Comparison of ENCODE assay signal across 17 cellular contexts in the genomic region with DNA sequence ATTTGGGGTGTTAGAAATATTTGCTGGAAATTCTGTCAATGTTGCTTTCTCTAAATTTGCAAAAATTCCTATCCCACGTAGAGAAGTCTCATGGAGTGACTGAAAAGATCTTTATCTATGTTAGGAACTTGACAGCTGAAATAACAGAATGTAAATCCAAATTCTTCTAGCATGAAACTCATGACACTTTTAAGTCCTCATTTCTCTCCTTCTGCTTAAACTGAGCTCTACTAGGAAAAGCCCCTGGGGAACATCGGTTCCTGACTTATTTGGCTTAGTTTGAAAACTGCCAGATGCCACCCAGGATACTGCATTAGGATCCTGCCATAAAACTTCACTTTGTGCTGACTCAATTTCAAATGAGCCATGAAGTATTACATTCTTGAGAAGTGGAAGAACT.
DNase-seq lines count a peak whose midpoint lies in the region; ATAC-seq, FAIRE-seq and TF ChIP-seq lines count a peak whose summit lies in the region.
"Had no signal": no experiment of that assay in that cellular context is flagged by ENCODE, and none has a peak within 500 bp of the region (broad histone marks: within the 10 kb centered on the region; RNA-seq: fewer than 3 reads in every experiment).

No MANE protein-coding gene starts in this region.

- peaks cover 17% of the 10 kb centered on the region for H3K4me1 Mint-ChIP-seq in MCF 10A (ENCODE audit: insufficient read depth, unreplicated experiment)
- H3K4me1 Mint-ChIP-seq: CD8-positive, alpha-beta memory T cell; stimulated activated memory B cell treated with anti-CD40 and anti-IgM and Interleukin-4, amounts not matched to agents 10 μg/mL and 1 μg/mL and 100 μg/mL, for 72 hours had no signal

- H2BK120ac ChIP-seq in mesenchymal stem cell (ENCODE audit: low read depth, low read length): no peak overlapping the region

- H3K27me3 ChIP-seq in mammary epithelial cell (ENCODE audit: insufficient read depth, low read length): no peaks in the 10 kb centered on the region
- no peaks in the 10 kb centered on the region for H3K27me3 ChIP-seq in adipocyte (replicated peaks; ENCODE audit: control insufficient read depth, insufficient read depth, low read length)
- H3K27me3 ChIP-seq in mesenchymal stem cell (ENCODE audit: control insufficient read depth in 1 of 2, insufficient read depth in 1 of 2, low read length in 2 of 2): no peaks in the 10 kb centered on the region
- no peaks in the 10 kb centered on the region for H3K27me3 ChIP-seq in suprapubic skin
- H3K27me3 ChIP-seq: colonic mucosa had no signal

- dilution Hi-C loops in mammary epithelial cell (cut with HindIII; ENCODE audit: low sequenced_read_pairs): no loop called here

- no peak overlapping the region for H3K27ac ChIP-seq in mammary epithelial cell (ENCODE audit: insufficient read depth, low read depth, low read length)
- peak overlapping the region; percentile 75 for H3K27ac ChIP-seq in mesenchymal stem cell (ENCODE audit: low read length, poor library complexity, severe bottlenecking)
- no peak overlapping the region for H3K27ac ChIP-seq in suprapubic skin
- H3K27ac ChIP-seq: colonic mucosa had no signal

- BruUV-seq in MCF 10A (replicated peaks; lab: Mats Ljungman, UMichigan) (no TSS peak), mammary epithelial cell (replicated peaks; lab: Mats Ljungman, UMichigan) (no TSS peak)

- in situ Hi-C loops in mammary epithelial cell (cut with MboI; ENCODE audit: low sequenced_read_pairs in 2 of 2): no loop called here

- no peak overlapping the region for H2BK12ac ChIP-seq in mesenchymal stem cell (ENCODE audit: low read length in 2 of 2)

- H3K9ac ChIP-seq in mammary epithelial cell (ENCODE audit: insufficient read depth, low read length) (no peak overlapping the region), adipocyte (ENCODE audit: low read length) (no peak overlapping the region), mesenchymal stem cell (ENCODE audit: low read length) (peak overlapping the region; percentile 71)

- TF ChIP-seq CTCF in MCF 10A (IDR thresholded peaks at IDR 0.05; ENCODE audit: unreplicated experiment): no peak
- TF ChIP-seq CTCF in mammary epithelial cell (conservative IDR thresholded peaks at IDR 0.05 in 1 of 2, IDR thresholded peaks at IDR 0.05 in 1 of 2; ENCODE audit: extremely low read depth in 1 of 2, insufficient read depth in 1 of 2, low read depth in 1 of 2, low read length in 2 of 2): no peak
- no peak for TF ChIP-seq CTCF in suprapubic skin (IDR thresholded peaks at IDR 0.05)

- H3K36me3 ChIP-seq in mammary epithelial cell (ENCODE audit: insufficient read depth, low read length) (no peaks in the 10 kb centered on the region), adipocyte (ENCODE audit: control insufficient read depth, insufficient read depth, low read length, severe bottlenecking) (no peaks in the 10 kb centered on the region), mesenchymal stem cell (ENCODE audit: control insufficient read depth in 1 of 2, insufficient read depth in 2 of 2, low read depth in 1 of 2, low read length in 2 of 2) (no peaks in the 10 kb centered on the region), suprapubic skin (no peaks in the 10 kb centered on the region)
- H3K36me3 ChIP-seq: colonic mucosa had no signal

- no peak for TF ChIP-seq POLR2A in suprapubic skin (IDR thresholded peaks at IDR 0.05)

- POLR2A ChIA-PET in MCF 10A (lab: Yijun Ruan, JAX): interaction anchor here (1.2 to 1.5 kb wide), 2 partner anchors 11 to 30 kb away, joined by 3 read pairs; no protein-coding TSS in a partner anchor

- H3K27ac Mint-ChIP-seq in MCF 10A (ENCODE audit: low read depth, unreplicated experiment): peak overlapping the region; percentile 4
- H3K27ac Mint-ChIP-seq: CD8-positive, alpha-beta memory T cell; stimulated activated memory B cell treated with anti-CD40 and anti-IgM and Interleukin-4, amounts not matched to agents 10 μg/mL and 1 μg/mL and 100 μg/mL, for 72 hours had no signal

- ATAC-seq in GM18907 (IDR thresholded peaks at IDR 0.05; ENCODE audit: unreplicated experiment): no peak
- ATAC-seq: stimulated activated memory B cell treated with anti-CD40 and anti-IgM and Interleukin-4, amounts not matched to agents 10 μg/mL and 1 μg/mL and 100 μg/mL, for 72 hours had no signal

- no peak overlapping the region for H3K14ac ChIP-seq in mesenchymal stem cell (ENCODE audit: low read length in 2 of 2)

- H3K9me3 ChIP-seq in mammary epithelial cell (replicated peaks; ENCODE audit: insufficient read depth, low read length) (no peaks in the 10 kb centered on the region), adipocyte (ENCODE audit: control insufficient read depth, low read length) (no peaks in the 10 kb centered on the region), mesenchymal stem cell (ENCODE audit: control insufficient read depth, low read length) (no peaks in the 10 kb centered on the region), suprapubic skin (no peaks in the 10 kb centered on the region)
- H3K9me3 ChIP-seq: colonic mucosa had no signal

- no peak for FAIRE-seq in urothelium cell line (lab: Jason Lieb, UNC)
- FAIRE-seq: A204.1, HTR-8/SVneo had no signal

- CTCF ChIA-PET in MCF 10A (lab: Yijun Ruan, JAX) (no interaction called here), mammary epithelial cell (lab: Charles Lee; ENCODE audit: low non-redundant PET) (no interaction called here)

- H2BK15ac ChIP-seq in mesenchymal stem cell (ENCODE audit: low read depth, poor library complexity, severe bottlenecking): no peak overlapping the region

- TF ChIP-seq EP300 in suprapubic skin (IDR thresholded peaks at IDR 0.05): no peak

- H4K91ac ChIP-seq in mesenchymal stem cell (ENCODE audit: low read length): no peak overlapping the region

- H3K4me1 ChIP-seq in mammary epithelial cell (ENCODE audit: insufficient read depth, low read length): no peaks in the 10 kb centered on the region
- H3K4me1 ChIP-seq in adipocyte (ENCODE audit: control insufficient read depth, insufficient read depth, low read length): peaks cover 18% of the 10 kb centered on the region
- peaks cover 3% of the 10 kb centered on the region for H3K4me1 ChIP-seq in mesenchymal stem cell (ENCODE audit: control insufficient read depth, insufficient read depth, low read depth, low read length)
- H3K4me1 ChIP-seq in suprapubic skin: no peaks in the 10 kb centered on the region
- H3K4me1 ChIP-seq: colonic mucosa had no signal

- H3K36me3 Mint-ChIP-seq in MCF 10A (ENCODE audit: insufficient read depth, unreplicated experiment): no peaks in the 10 kb centered on the region
- H3K36me3 Mint-ChIP-seq: CD8-positive, alpha-beta memory T cell; stimulated activated memory B cell treated with anti-CD40 and anti-IgM and Interleukin-4, amounts not matched to agents 10 μg/mL and 1 μg/mL and 100 μg/mL, for 72 hours had no signal

- no peak overlapping the region for H3K4me3 Mint-ChIP-seq in MCF 10A (ENCODE audit: unreplicated experiment)
- H3K4me3 Mint-ChIP-seq: CD8-positive, alpha-beta memory T cell; stimulated activated memory B cell treated with anti-CD40 and anti-IgM and Interleukin-4, amounts not matched to agents 10 μg/mL and 1 μg/mL and 100 μg/mL, for 72 hours had no signal

- intact Hi-C loops in MCF 10A (cut with micrococcal nuclease) (no loop called here), mammary epithelial cell (cut with micrococcal nuclease) (no loop called here)

- no peak overlapping the region for H3K23ac ChIP-seq in mesenchymal stem cell (ENCODE audit: low read length in 2 of 2)

- 0% methylated on average over 2 of the region's 2 CpGs for WGBS in mammary epithelial cell (ENCODE audit: low coverage, missing lambda C conversion rate)
- WGBS in mesenchymal stem cell: 0% methylated on average over 1 of the region's 2 CpGs
- 6% methylated on average over 2 of the region's 2 CpGs for WGBS in suprapubic skin

- no peak overlapping the region for H3K4me2 ChIP-seq in mammary epithelial cell (ENCODE audit: insufficient read depth, low read depth, low read length)
- H3K4me2 ChIP-seq in mesenchymal stem cell (ENCODE audit: low read length, poor library complexity, severe bottlenecking): no peak overlapping the region

- H3K4me3 ChIP-seq in mammary epithelial cell (replicated peaks in 1 of 3; ENCODE audit: insufficient read depth in 1 of 3, low read depth in 2 of 3, low read length in 3 of 3) (no peak overlapping the region), adipocyte (ENCODE audit: low read length) (peak overlapping the region; percentile 36), mesenchymal stem cell (ENCODE audit: insufficient read depth in 1 of 2, low read depth in 1 of 2, low read length in 2 of 2) (peak overlapping the region in 1 of 2 experiments; percentile 40), suprapubic skin (no peak overlapping the region)
- H3K4me3 ChIP-seq: colonic mucosa, skin epidermis had no signal

- H3K9me3 Mint-ChIP-seq in MCF 10A (ENCODE audit: unreplicated experiment): peaks cover 13% of the 10 kb centered on the region

- H3K4ac ChIP-seq in mesenchymal stem cell (ENCODE audit: low read depth in 1 of 2, low read length in 2 of 2): no peak overlapping the region

- H2BK5ac ChIP-seq in mesenchymal stem cell (ENCODE audit: low read depth, low read length, poor library complexity, severe bottlenecking): no peak overlapping the region

- no peak overlapping the region for H2AK5ac ChIP-seq in mesenchymal stem cell (ENCODE audit: low read length, severe bottlenecking)

- peak; percentile 2 for DNase-seq in MCF 10A (ENCODE audit: unreplicated experiment)
- no peak for DNase-seq in mammary epithelial cell
- DNase-seq in adipocyte (ENCODE audit: low read depth): peak; percentile 1
- peak; percentile 89 for DNase-seq in mesenchymal stem cell
- DNase-seq in urothelium cell line (ENCODE audit: low spot score): peak; percentile 16
- no peak for DNase-seq in suprapubic skin (ENCODE audit: low spot score in 2 of 2)
- no peak for DNase-seq in kidney glomerular epithelial cell (lab: John Stamatoyannopoulos, UW)
- DNase-seq: activated gamma-delta T cell treated with Interleukin-2 at 50 U/mL for 16 hours; aorta; CD8-positive, alpha-beta memory T cell; colonic mucosa; NCI-H146 had no signal

- no peaks in the 10 kb centered on the region for H3K27me3 Mint-ChIP-seq in MCF 10A (ENCODE audit: insufficient read depth, unreplicated experiment)
- H3K27me3 Mint-ChIP-seq: CD8-positive, alpha-beta memory T cell; stimulated activated memory B cell treated with anti-CD40 and anti-IgM and Interleukin-4, amounts not matched to agents 10 μg/mL and 1 μg/mL and 100 μg/mL, for 72 hours had no signal

- H2AFZ ChIP-seq in mammary epithelial cell (ENCODE audit: low read depth, low read length) (no peak overlapping the region), mesenchymal stem cell (ENCODE audit: low read depth, low read length) (no peak overlapping the region)

- no peaks in the 10 kb centered on the region for H3K79me2 ChIP-seq in mammary epithelial cell (ENCODE audit: insufficient read depth, low read length)

- H3K18ac ChIP-seq in mesenchymal stem cell (ENCODE audit: low read depth in 1 of 2, low read length in 2 of 2): no peak overlapping the region

- no peaks in the 10 kb centered on the region for H3K79me1 ChIP-seq in mesenchymal stem cell (replicated peaks; ENCODE audit: low read length, poor library complexity, severe bottlenecking)

- no peak overlapping the region for H4K8ac ChIP-seq in mesenchymal stem cell (ENCODE audit: low read length)

- no peaks in the 10 kb centered on the region for H4K20me1 ChIP-seq in mammary epithelial cell (ENCODE audit: insufficient read depth, low read length)

Comparison
In these comparisons a context has a peak if more than half of its experiments do, and no peak if none do; other contexts are left out.
1. DNase-seq: peak in MCF 10A (single experiment), adipocyte (single experiment), mesenchymal stem cell (single experiment) and urothelium cell line (single experiment); none in mammary epithelial cell (single experiment), suprapubic skin (0 of 2) and kidney glomerular epithelial cell (single experiment).